Comparison of ENCODE assay signal across 22 cellular contexts in genomic region chr14:49089078-49089477, GRCh38.
"Had no signal": no experiment of that assay in that cellular context is flagged by ENCODE, and none has a peak within 500 bp of the region (broad histone marks: within the 10 kb centered on the region; RNA-seq: fewer than 3 reads in every experiment).

No MANE protein-coding gene starts in this region.

- ATAC-seq: Right ventricle myocardium inferior, SK-N-SH treated with all-trans-retinoic acid at 6 μM for 48 hours had no signal

- H3K4me3 ChIP-seq: MG63, PC-9, Peyer's patch, SJCRH30 had no signal

- H3K36me3 ChIP-seq: MG63, Peyer's patch, SJCRH30 had no signal

- H3K27me3 ChIP-seq: MG63, Peyer's patch, SJCRH30 had no signal

- H3K4me2 ChIP-seq: PC-9 had no signal

- DNase-seq: KBM-7, MG63, NCI-H1092, NCI-H1105 treated with DMSO at 0.1 percent for 48 hours, NCI-H1417 treated with DMSO at 0.1 percent for 48 hours, NCI-H187, NCI-H2029, NCI-H2081 treated with DMSO at 0.1 percent for 48 hours, NCI-H2171, NCI-H226, NCI-H446, NCI-H510A, NCI-H524 treated with DMSO at 0.1 percent for 48 hours, NCI-H69, NCI-H774, PC-9, Peyer's patch, SHP77 treated with DMSO at 0.1 percent for 48 hours, SJCRH30, T-helper 1 cell had no signal

- H3K4me1 ChIP-seq: Peyer's patch, SJCRH30 had no signal

- H3K27ac ChIP-seq: PC-9, Peyer's patch, SJCRH30 had no signal

- H3K9me3 ChIP-seq: MG63, Peyer's patch, SJCRH30 had no signal

- H2AFZ ChIP-seq: PC-9 had no signal
